23 cellular contexts compared by ENCODE assay signal in the genomic region with DNA sequence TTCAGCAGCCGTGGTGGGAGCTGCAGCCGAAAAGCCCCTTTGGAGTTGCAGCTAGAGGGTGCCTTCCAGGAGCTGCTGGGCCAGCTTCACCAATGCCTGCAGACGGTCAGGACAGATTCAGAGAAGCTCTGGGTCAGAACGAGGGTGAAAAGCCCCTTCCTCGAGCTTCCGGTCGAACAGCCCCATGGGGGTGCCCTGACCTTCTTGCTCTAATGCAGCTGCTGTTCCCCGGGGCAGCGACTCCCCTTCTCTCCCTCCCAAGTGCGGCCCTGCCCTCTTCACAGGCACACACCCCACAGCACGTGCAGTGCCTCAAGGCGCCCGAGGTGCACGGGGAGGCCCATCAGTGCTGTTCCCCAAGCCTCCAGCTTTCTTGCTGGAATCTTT. TPM values are rescaled to one million over a fixed set of nuclear protein-coding genes. Genes with fewer than 3 reads are reported as not detected.
DNase-seq lines count a peak whose midpoint lies in the region; ATAC-seq and TF ChIP-seq lines count a peak whose summit lies in the region.
"Had no signal": no experiment of that assay in that cellular context is flagged by ENCODE, and none has a peak within 500 bp of the region (broad histone marks: within the 10 kb centered on the region; RNA-seq: fewer than 3 reads in every experiment).

No MANE protein-coding gene starts in this region.

- no peak for TF ChIP-seq EP300 in SK-N-SH (IDR thresholded peaks at IDR 0.05; ENCODE audit: borderline replicate concordance in 1 of 2, low read depth in 1 of 2, low read length in 1 of 2)

- H3K36me3 ChIP-seq in SK-N-SH (replicated peaks in 1 of 2; ENCODE audit: control insufficient read depth in 1 of 2, insufficient read depth in 2 of 2, low read length in 1 of 2), result no peaks in the 10 kb centered on the region
- H3K36me3 ChIP-seq in CD8-positive, alpha-beta T cell (ENCODE audit: insufficient read depth, low read length), result no peaks in the 10 kb centered on the region
- H3K36me3 ChIP-seq: ascending aorta, esophagus muscularis mucosa had no signal

- no peak overlapping the region for H3K9ac ChIP-seq in SK-N-SH
- H3K9ac ChIP-seq: parathyroid adenoma had no signal

- TF ChIP-seq CTCF in SK-N-SH (IDR thresholded peaks at IDR 0.05), result no peak
- TF ChIP-seq CTCF in CD8-positive, alpha-beta T cell (IDR thresholded peaks at IDR 0.05), result no peak
- no peak for TF ChIP-seq CTCF in natural killer cell (IDR thresholded peaks at IDR 0.05)

- no peak overlapping the region for H3K27ac ChIP-seq in SK-N-SH (ENCODE audit: low read depth in 2 of 2, low read length in 1 of 2)
- no peak overlapping the region for H3K27ac ChIP-seq in CD8-positive, alpha-beta T cell (ENCODE audit: low read depth, low read length)
- H3K27ac ChIP-seq: 22Rv1, ascending aorta, esophagus muscularis mucosa, parathyroid adenoma, PC-9, VCaP had no signal

- no peak overlapping the region for H3K4me2 ChIP-seq in SK-N-SH
- H3K4me2 ChIP-seq: PC-9 had no signal

- H3K9me3 Mint-ChIP-seq in CD8-positive, alpha-beta T cell, result no peaks in the 10 kb centered on the region
- H3K9me3 Mint-ChIP-seq in activated T-helper 1 cell treated with anti-CD3 and anti-CD28 coated beads, Interleukin-12 subunit alpha, Interleukin-12 subunit beta, Interleukin-2, Interleukin-4 antibody, amounts not matched to agents 30 ng/mL and 10 ng/mL and 1 ng/mL, durations not matched to agents 14 hours and 24 hours and 36 hours, result no peaks in the 10 kb centered on the region
- H3K9me3 Mint-ChIP-seq in natural killer cell, result no peaks in the 10 kb centered on the region
- H3K9me3 Mint-ChIP-seq: CD4-positive, CD25-positive, alpha-beta regulatory T cell had no signal

- POLR2A ChIA-PET in SK-N-SH (lab: Yijun Ruan, JAX), result no interaction called here
- POLR2A ChIA-PET in CD8-positive, alpha-beta T cell (lab: Charles Lee), result interaction anchor here (0.6 to 2.2 kb wide), 7 partner anchors 12 to 111 kb away, joined by 3 to 10 read pairs (median 3); no protein-coding TSS in a partner anchor

- no peak overlapping the region for H3K4me3 Mint-ChIP-seq in CD8-positive, alpha-beta T cell
- no peak overlapping the region for H3K4me3 Mint-ChIP-seq in activated T-helper 1 cell treated with anti-CD3 and anti-CD28 coated beads, Interleukin-12 subunit alpha, Interleukin-12 subunit beta, Interleukin-2, Interleukin-4 antibody, amounts not matched to agents 30 ng/mL and 10 ng/mL and 1 ng/mL, durations not matched to agents 14 hours and 24 hours and 36 hours
- peak overlapping the region; percentile 86 for H3K4me3 Mint-ChIP-seq in natural killer cell
- H3K4me3 Mint-ChIP-seq: dendritic cell treated with granulocyte-macrophage colony-stimulating factor and Interleukin-4, amounts not matched to agents 40 ng/mL and 50 ng/mL, for 4 days had no signal

- H3K9me3 ChIP-seq in SK-N-SH, result no peaks in the 10 kb centered on the region
- H3K9me3 ChIP-seq in CD8-positive, alpha-beta T cell (ENCODE audit: low read length), result no peaks in the 10 kb centered on the region
- H3K9me3 ChIP-seq: ascending aorta, esophagus muscularis mucosa had no signal

- no peaks in the 10 kb centered on the region for H3F3A ChIP-seq in SK-N-SH (replicated peaks; ENCODE audit: insufficient read depth)

- H3K79me2 ChIP-seq in SK-N-SH (ENCODE audit: insufficient read depth), result no peaks in the 10 kb centered on the region
- H3K79me2 ChIP-seq: parathyroid adenoma had no signal

- no peaks in the 10 kb centered on the region for H3K27me3 ChIP-seq in SK-N-SH (ENCODE audit: insufficient read depth)
- no peaks in the 10 kb centered on the region for H3K27me3 ChIP-seq in CD8-positive, alpha-beta T cell (ENCODE audit: insufficient read depth, low read length)
- H3K27me3 ChIP-seq: ascending aorta, esophagus muscularis mucosa had no signal

- no peaks in the 10 kb centered on the region for H4K20me1 ChIP-seq in SK-N-SH (ENCODE audit: insufficient read depth)

- peak overlapping the region; percentile 82 for H3K27ac Mint-ChIP-seq in CD8-positive, alpha-beta T cell
- H3K27ac Mint-ChIP-seq in activated T-helper 1 cell treated with anti-CD3 and anti-CD28 coated beads, Interleukin-12 subunit alpha, Interleukin-12 subunit beta, Interleukin-2, Interleukin-4 antibody, amounts not matched to agents 30 ng/mL and 10 ng/mL and 1 ng/mL, durations not matched to agents 14 hours and 24 hours and 36 hours, result peak overlapping the region; percentile 66
- peak overlapping the region; percentile 78 to 88 for H3K27ac Mint-ChIP-seq in natural killer cell
- H3K27ac Mint-ChIP-seq: dendritic cell treated with granulocyte-macrophage colony-stimulating factor and Interleukin-4, amounts not matched to agents 40 ng/mL and 50 ng/mL, for 4 days had no signal

- H3K4me3 ChIP-seq in SK-N-SH (ENCODE audit: low read depth in 2 of 2, low read length in 1 of 2), result no peak overlapping the region
- peak overlapping the region; percentile 15 for H3K4me3 ChIP-seq in CD8-positive, alpha-beta T cell (ENCODE audit: low read depth, low read length)
- H3K4me3 ChIP-seq: ascending aorta, esophagus muscularis mucosa, PC-9 had no signal

- H3K4me1 Mint-ChIP-seq in CD8-positive, alpha-beta T cell (ENCODE audit: low read depth), result peaks cover 63% of the 10 kb centered on the region
- peaks cover 45% of the 10 kb centered on the region for H3K4me1 Mint-ChIP-seq in activated T-helper 1 cell treated with anti-CD3 and anti-CD28 coated beads, Interleukin-12 subunit alpha, Interleukin-12 subunit beta, Interleukin-2, Interleukin-4 antibody, amounts not matched to agents 30 ng/mL and 10 ng/mL and 1 ng/mL, durations not matched to agents 14 hours and 24 hours and 36 hours (ENCODE audit: low read depth)
- H3K4me1 Mint-ChIP-seq in natural killer cell, result peaks cover 72 to 77% of the 10 kb centered on the region in 2 donors

- H3K9me2 ChIP-seq in SK-N-SH, result no peaks in the 10 kb centered on the region

- no peak overlapping the region for H2AFZ ChIP-seq in SK-N-SH (ENCODE audit: low read depth)
- H2AFZ ChIP-seq: PC-9 had no signal

- 84% methylated on average over 8 of the region's 14 CpGs for WGBS in SK-N-SH (ENCODE audit: low lambda C conversion rate)

- CTCF ChIA-PET in SK-N-SH (lab: Yijun Ruan, JAX), result interaction anchor here (0.8 to 1.2 kb wide), 4 partner anchors 13 to 117 kb away, joined by 3 to 4 read pairs (median 4); no protein-coding TSS in a partner anchor
- CTCF ChIA-PET in CD8-positive, alpha-beta T cell (lab: Charles Lee), result interaction anchor here (0.8 to 2.3 kb wide), 10 partner anchors 9 to 80 kb away, joined by 3 to 11 read pairs (median 5); no protein-coding TSS in a partner anchor

- peak; percentile 10 for DNase-seq in SK-N-SH
- DNase-seq in CD8-positive, alpha-beta T cell, result no peak
- DNase-seq in activated T-helper 1 cell treated with anti-CD3 and anti-CD28 coated beads, Interleukin-12 subunit alpha, Interleukin-12 subunit beta, Interleukin-2, Interleukin-4 antibody, amounts not matched to agents 30 ng/mL and 10 ng/mL and 1 ng/mL, durations not matched to agents 14 hours and 24 hours and 36 hours (ENCODE audit: low spot score), result no peak
- no peak for DNase-seq in natural killer cell
- DNase-seq in DMS 273 (lab: John Stamatoyannopoulos, UW; ENCODE audit: unreplicated experiment), result no peak
- DNase-seq: head of caudate nucleus, KBM-7, kidney glomerular epithelial cell, NCI-H1417, NCI-H446, PC-9, SW 1271 had no signal

- no peaks in the 10 kb centered on the region; a peak in 1 of 4 replicates for H3K4me1 ChIP-seq in SK-N-SH (ENCODE audit: control insufficient read depth in 1 of 2, insufficient read depth in 2 of 2, low read depth in 1 of 2, low read length in 1 of 2)
- peaks cover 71% of the 10 kb centered on the region for H3K4me1 ChIP-seq in CD8-positive, alpha-beta T cell (ENCODE audit: insufficient read depth, low read length)
- H3K4me1 ChIP-seq: parathyroid adenoma had no signal

- no peaks in the 10 kb centered on the region for H3K36me3 Mint-ChIP-seq in CD8-positive, alpha-beta T cell
- H3K36me3 Mint-ChIP-seq in activated T-helper 1 cell treated with anti-CD3 and anti-CD28 coated beads, Interleukin-12 subunit alpha, Interleukin-12 subunit beta, Interleukin-2, Interleukin-4 antibody, amounts not matched to agents 30 ng/mL and 10 ng/mL and 1 ng/mL, durations not matched to agents 14 hours and 24 hours and 36 hours (ENCODE audit: low read depth), result peaks cover 2% of the 10 kb centered on the region
- H3K36me3 Mint-ChIP-seq in natural killer cell, result no peaks in the 10 kb centered on the region
- H3K36me3 Mint-ChIP-seq: CD4-positive, CD25-positive, alpha-beta regulatory T cell had no signal

- no peak for TF ChIP-seq RAD21 in SK-N-SH (IDR thresholded peaks at IDR 0.05; ENCODE audit: low read length)

- H3K27me3 Mint-ChIP-seq in CD8-positive, alpha-beta T cell (ENCODE audit: low read depth), result no peaks in the 10 kb centered on the region
- peaks cover under 1% of the 10 kb centered on the region for H3K27me3 Mint-ChIP-seq in activated T-helper 1 cell treated with anti-CD3 and anti-CD28 coated beads, Interleukin-12 subunit alpha, Interleukin-12 subunit beta, Interleukin-2, Interleukin-4 antibody, amounts not matched to agents 30 ng/mL and 10 ng/mL and 1 ng/mL, durations not matched to agents 14 hours and 24 hours and 36 hours (ENCODE audit: insufficient read depth)
- H3K27me3 Mint-ChIP-seq in natural killer cell (ENCODE audit: low read depth in 2 of 2), result no peaks in the 10 kb centered on the region

- ATAC-seq in SK-N-SH treated with all-trans-retinoic acid at 6 μM for 48 hours, result no peak
- no peak for ATAC-seq in CD8-positive, alpha-beta T cell
- peak in 2 of 3 donors; percentile 4 to 10 for ATAC-seq in natural killer cell
- ATAC-seq in GM21825 (IDR thresholded peaks at IDR 0.05; ENCODE audit: unreplicated experiment), result no peak
- ATAC-seq in HG03469 (IDR thresholded peaks at IDR 0.05; ENCODE audit: unreplicated experiment), result no peak

- intact Hi-C loops in CD8-positive, alpha-beta T cell (cut with DNase I, micrococcal nuclease), result no loop called here
- intact Hi-C loops in activated T-helper 1 cell treated with anti-CD3 and anti-CD28 coated beads, Interleukin-12 subunit alpha, Interleukin-12 subunit beta, Interleukin-2, Interleukin-4 antibody, amounts not matched to agents 30 ng/mL and 10 ng/mL and 1 ng/mL, durations not matched to agents 14 hours and 24 hours and 36 hours (cut with micrococcal nuclease), result no loop called here
- intact Hi-C loops in natural killer cell (cut with micrococcal nuclease), result no loop called here

RNA-seq across cellular contexts. Expression of gene IFITM3, which starts 9.6 kb away (rescaled TPM):
- 229 and 326 TPM in 2 replicates for polyA plus RNA-seq in SK-N-SH (2012; rRNA removed)
- polyA plus RNA-seq in SK-N-SH (2012; cell fraction: cytosol; rRNA removed), result 148 and 237 TPM in 2 replicates
- 84.2 and 113 TPM in 2 replicates for polyA plus RNA-seq in SK-N-SH (2012; cell fraction: nucleus; rRNA removed)
- 1 to 10 TPM; 6.3 to 7.1 TPM for total RNA-seq in CD8-positive, alpha-beta T cell
- total RNA-seq in activated T-helper 1 cell treated with anti-CD3 and anti-CD28 coated beads, Interleukin-12 subunit alpha, Interleukin-12 subunit beta, Interleukin-2, Interleukin-4 antibody, amounts not matched to agents 30 ng/mL and 10 ng/mL and 1 ng/mL, durations not matched to agents 14 hours and 24 hours and 36 hours, result 3.6 and 4.6 TPM in 2 replicates
- 100 to 1,000 TPM in 1 of 3 donors, 10 to 100 TPM in 2; 64.0 to 165 (median 93.6) TPM for total RNA-seq in natural killer cell

RNA-seq across cellular contexts. Expression of gene IFITM1, which starts 16.5 kb away (rescaled TPM):
- polyA plus RNA-seq in SK-N-SH (2012; rRNA removed), result 15.3 and 19.4 TPM in 2 replicates
- polyA plus RNA-seq in SK-N-SH (2012; cell fraction: cytosol; rRNA removed), result 10.6 and 12.6 TPM in 2 replicates
- 4.7 and 8.8 TPM in 2 replicates for polyA plus RNA-seq in SK-N-SH (2012; cell fraction: nucleus; rRNA removed)
- total RNA-seq in CD8-positive, alpha-beta T cell, result 100 to 1,000 TPM; 223 to 251 TPM
- 208 and 214 TPM in 2 replicates for total RNA-seq in activated T-helper 1 cell treated with anti-CD3 and anti-CD28 coated beads, Interleukin-12 subunit alpha, Interleukin-12 subunit beta, Interleukin-2, Interleukin-4 antibody, amounts not matched to agents 30 ng/mL and 10 ng/mL and 1 ng/mL, durations not matched to agents 14 hours and 24 hours and 36 hours
- 100 to 1,000 TPM; 540 to 809 (median 710) TPM for total RNA-seq in natural killer cell

RNA-seq across cellular contexts. Expression of gene IFITM2, which starts 22.7 kb away (rescaled TPM):
- polyA plus RNA-seq in SK-N-SH (2012; rRNA removed), result 398 and 518 TPM in 2 replicates
- 239 and 341 TPM in 2 replicates for polyA plus RNA-seq in SK-N-SH (2012; cell fraction: cytosol; rRNA removed)
- polyA plus RNA-seq in SK-N-SH (2012; cell fraction: nucleus; rRNA removed), result 92.5 and 106 TPM in 2 replicates
- total RNA-seq in CD8-positive, alpha-beta T cell, result 100 to 1,000 TPM; 283 to 295 TPM
- 494 and 521 TPM in 2 replicates for total RNA-seq in activated T-helper 1 cell treated with anti-CD3 and anti-CD28 coated beads, Interleukin-12 subunit alpha, Interleukin-12 subunit beta, Interleukin-2, Interleukin-4 antibody, amounts not matched to agents 30 ng/mL and 10 ng/mL and 1 ng/mL, durations not matched to agents 14 hours and 24 hours and 36 hours
- 1,000 to 10,000 TPM; 1,080 to 1,421 (median 1,273) TPM for total RNA-seq in natural killer cell

RNA-seq across cellular contexts. Expression of gene IFITM5, which starts 31.0 kb away (rescaled TPM):
- polyA plus RNA-seq in SK-N-SH (2012; rRNA removed), result not detected in 2 replicates
- polyA plus RNA-seq in SK-N-SH (2012; cell fraction: cytosol; rRNA removed), result not detected in 2 replicates
- polyA plus RNA-seq in SK-N-SH (2012; cell fraction: nucleus; rRNA removed), result not detected in 2 replicates
- not detected for total RNA-seq in CD8-positive, alpha-beta T cell
- not detected in 2 replicates for total RNA-seq in activated T-helper 1 cell treated with anti-CD3 and anti-CD28 coated beads, Interleukin-12 subunit alpha, Interleukin-12 subunit beta, Interleukin-2, Interleukin-4 antibody, amounts not matched to agents 30 ng/mL and 10 ng/mL and 1 ng/mL, durations not matched to agents 14 hours and 24 hours and 36 hours
- not detected for total RNA-seq in natural killer cell
- total RNA-seq: ascending aorta; CD4-positive, CD25-positive, alpha-beta regulatory T cell; Daoy; esophagus muscularis mucosa; PC-9 had no signal
- polyA plus RNA-seq: CD4-positive, CD25-positive, alpha-beta regulatory T cell had no signal

RNA-seq across cellular contexts. Expression of gene B4GALNT4, which starts 39.0 kb away (rescaled TPM):
- polyA plus RNA-seq in SK-N-SH (2012; rRNA removed), result 58.6 and 66.7 TPM in 2 replicates
- polyA plus RNA-seq in SK-N-SH (2012; cell fraction: cytosol; rRNA removed), result 18.8 and 31.2 TPM in 2 replicates
- 380 and 563 TPM in 2 replicates for polyA plus RNA-seq in SK-N-SH (2012; cell fraction: nucleus; rRNA removed)
- total RNA-seq in CD8-positive, alpha-beta T cell, result under 1 TPM; 0.44 to 0.84 TPM
- total RNA-seq in activated T-helper 1 cell treated with anti-CD3 and anti-CD28 coated beads, Interleukin-12 subunit alpha, Interleukin-12 subunit beta, Interleukin-2, Interleukin-4 antibody, amounts not matched to agents 30 ng/mL and 10 ng/mL and 1 ng/mL, durations not matched to agents 14 hours and 24 hours and 36 hours, result 3.8 and 5.1 TPM in 2 replicates
- total RNA-seq in natural killer cell, result 1 to 10 TPM in 2 of 3 donors, under 1 TPM in 1; 0.66 to 1.5 (median 1.5) TPM
- total RNA-seq: ascending aorta had no signal
- polyA plus RNA-seq: CD4-positive, CD25-positive, alpha-beta regulatory T cell had no signal

Comparison
In these comparisons a context has a peak if more than half of its experiments do, and no peak if none do; other contexts are left out.
1. ATAC-seq: peak in natural killer cell (2 of 3); none in SK-N-SH treated with all-trans-retinoic acid at 6 μM for 48 hours (single experiment), CD8-positive, alpha-beta T cell (single experiment), GM21825 (single experiment) and HG03469 (single experiment).
2. RNA of gene IFITM3, which starts 9.6 kb away (total RNA-seq): 64.0 to 165 TPM in natural killer cell; 6.3 to 7.1 TPM in CD8-positive, alpha-beta T cell and 3.6 to 4.6 TPM in activated T-helper 1 cell treated with anti-CD3 and anti-CD28 coated beads, Interleukin-12 subunit alpha, Interleukin-12 subunit beta, Interleukin-2, Interleukin-4 antibody, amounts not matched to agents 30 ng/mL and 10 ng/mL and 1 ng/mL, durations not matched to agents 14 hours and 24 hours and 36 hours; every median in the first group is over 4 times any median in the second.
3. Peak in every context shown above with its lines, with median percentiles within 50 percentile points of each other: H3K27ac Mint-ChIP-seq.